Comparison of ENCODE assay signal across 8 cellular contexts in the genomic region with DNA sequence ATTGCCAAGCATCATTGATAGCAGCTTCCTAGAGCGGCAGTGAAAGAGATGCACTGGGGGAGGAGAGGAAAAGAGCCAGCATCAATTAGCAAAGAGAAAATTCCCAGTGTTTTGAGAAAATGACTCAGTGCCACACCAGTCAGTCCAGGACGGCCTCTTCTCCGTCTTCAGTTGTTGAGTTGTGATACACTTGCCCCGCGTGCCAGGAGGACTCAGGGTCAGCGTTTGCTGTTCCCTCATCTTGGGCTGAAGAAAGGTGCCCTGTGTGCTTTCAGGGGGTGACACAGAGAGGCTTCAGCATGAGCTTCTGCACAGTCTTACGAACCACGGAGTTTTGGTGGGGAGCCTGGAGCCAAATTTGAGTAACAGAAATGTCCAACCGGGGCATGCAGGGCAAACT.
"Had no signal": no experiment of that assay in that cellular context is flagged by ENCODE, and none has a peak within 500 bp of the region (broad histone marks: within the 10 kb centered on the region; RNA-seq: fewer than 3 reads in every experiment).

No MANE protein-coding gene starts in this region.

- H2AFZ ChIP-seq: GM23338 had no signal

- H3K4me2 ChIP-seq: GM23338 had no signal

- H3K9me3 Mint-ChIP-seq: GM23338, IgD-negative memory B cell had no signal

- ATAC-seq: HepG2 had no signal

- H3K4me3 Mint-ChIP-seq: GM23338, H9, IgD-negative memory B cell had no signal

- H3K27ac Mint-ChIP-seq: GM23338 had no signal

- DNase-seq: H9, HCEC 1CT, KBM-7 had no signal

- H3K4me3 ChIP-seq: GM23338 had no signal

- FAIRE-seq: H1, H54, HepG2 had no signal
